ENCODE assay signal across 8 cellular contexts in the genomic region with DNA sequence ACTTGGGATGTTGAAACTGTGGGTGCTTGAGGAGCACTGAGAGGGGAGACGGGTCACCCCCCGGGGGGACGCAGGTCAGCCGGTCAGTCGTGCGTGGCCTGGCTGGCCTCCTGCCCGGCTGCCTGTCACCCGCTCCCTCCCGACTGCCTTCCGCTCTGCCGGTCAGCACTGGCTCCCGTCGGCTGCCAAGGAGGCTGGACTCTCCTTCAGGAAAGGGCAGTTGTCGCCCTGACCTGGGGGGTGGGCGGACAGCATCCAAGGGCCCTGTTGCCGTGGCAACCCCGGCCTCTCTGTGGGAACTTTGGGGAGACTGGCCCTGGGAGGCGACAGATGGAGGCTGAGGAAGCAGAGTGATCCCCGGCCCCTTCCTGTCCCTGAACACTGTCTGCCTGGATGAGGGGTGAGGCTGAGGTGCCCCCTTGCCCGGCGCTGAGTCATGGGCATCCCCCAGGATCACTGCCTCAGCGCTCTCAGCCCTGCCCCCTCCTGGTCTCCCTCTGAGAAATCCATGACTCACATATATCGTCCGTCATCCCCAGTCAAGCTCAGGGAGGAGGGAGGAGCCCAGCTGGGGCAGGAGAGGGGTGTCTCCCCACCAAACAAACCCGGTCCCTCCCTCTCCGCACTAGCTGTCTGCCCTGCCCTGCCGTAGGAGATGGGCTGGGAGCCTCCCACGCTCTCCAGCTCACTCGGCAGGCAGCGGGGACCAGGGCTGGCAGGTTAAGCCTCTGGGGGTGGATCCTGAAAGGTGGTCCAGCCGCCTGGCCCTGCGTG. TPM values are rescaled to one million over a fixed set of nuclear protein-coding genes. Genes with fewer than 3 reads are reported as not detected.
DNase-seq lines count a peak whose midpoint lies in the region; ATAC-seq lines count a peak whose summit lies in the region.

A gene (plus strand): TSS at position 623 of the 774 bp plus-strand sequence. CDS start 21,658 bp downstream, outside the sequence.

- peak within 1 kb of the TSS; percentile 95 for H3K4me3 Mint-ChIP-seq in stimulated activated effector memory CD8-positive, alpha-beta T cell treated with anti-CD3 and anti-CD28 coated beads, Interleukin-12 subunit alpha, Interleukin-12 subunit beta, amount 100 ng/mL, for 72 hours

- peaks cover 27% of the 10 kb centered on the region for H3K36me3 Mint-ChIP-seq in stimulated activated effector memory CD8-positive, alpha-beta T cell treated with anti-CD3 and anti-CD28 coated beads, Interleukin-12 subunit alpha, Interleukin-12 subunit beta, amount 100 ng/mL, for 72 hours

- peak; percentile 97 for DNase-seq in Daoy (ENCODE audit: low read depth)
- DNase-seq in MG63, result peak; percentile 99
- peak; percentile 12 for DNase-seq in activated T-cell treated with anti-CD3 and anti-CD28 coated beads for 4 hours
- DNase-seq in mucosa of gallbladder (ENCODE audit: low spot score), result peak; percentile 79
- peak; percentile 33 to 64 for DNase-seq in stimulated activated effector memory CD8-positive, alpha-beta T cell treated with anti-CD3 and anti-CD28 coated beads, Interleukin-12 subunit alpha, Interleukin-12 subunit beta, amount 100 ng/mL, for 72 hours (ENCODE audit: low spot score in 2 of 2)

- no peaks in the 10 kb centered on the region for H3K27me3 ChIP-seq in MG63

- no peaks in the 10 kb centered on the region for H3K36me3 ChIP-seq in MG63

- peak within 1 kb of the TSS; percentile 98 for H3K27ac Mint-ChIP-seq in stimulated activated effector memory CD8-positive, alpha-beta T cell treated with anti-CD3 and anti-CD28 coated beads, Interleukin-12 subunit alpha, Interleukin-12 subunit beta, amount 100 ng/mL, for 72 hours

- no peaks in the 10 kb centered on the region for H3K9me3 Mint-ChIP-seq in stimulated activated effector memory CD8-positive, alpha-beta T cell treated with anti-CD3 and anti-CD28 coated beads, Interleukin-12 subunit alpha, Interleukin-12 subunit beta, amount 100 ng/mL, for 72 hours

- H3K4me3 ChIP-seq in MG63, result peak within 1 kb of the TSS; percentile 10; the same call in 1 of the 2 replicates

- H3K4me1 Mint-ChIP-seq in stimulated activated effector memory CD8-positive, alpha-beta T cell treated with anti-CD3 and anti-CD28 coated beads, Interleukin-12 subunit alpha, Interleukin-12 subunit beta, amount 100 ng/mL, for 72 hours, result peaks cover 56% of the 10 kb centered on the region

- peak; percentile 93 for ATAC-seq in esophagus mucosa
- peak; percentile 93 for ATAC-seq in stimulated activated effector memory CD8-positive, alpha-beta T cell treated with anti-CD3 and anti-CD28 coated beads, Interleukin-12 subunit alpha, Interleukin-12 subunit beta, amount 100 ng/mL, for 72 hours
- no peak for ATAC-seq in HG03354 (IDR thresholded peaks at IDR 0.05; ENCODE audit: poor library complexity, severe bottlenecking, unreplicated experiment)
- ATAC-seq in HG02571 (IDR thresholded peaks at IDR 0.05; ENCODE audit: unreplicated experiment), result no peak

- no peaks in the 10 kb centered on the region for H3K9me3 ChIP-seq in MG63

RNA-seq across cellular contexts. Expression of the gene that starts here (rescaled TPM):
- total RNA-seq in Daoy (2014; rRNA removed; shearing (Covaris generic)), result 4.9 and 6.6 TPM in 2 replicates
- 1.4 and 1.6 TPM in 2 replicates for total RNA-seq in MG63 (2014; rRNA removed; shearing (Covaris generic); ENCODE audit: low replicate concordance)
- 93.7 TPM for total RNA-seq in esophagus mucosa
- 312 TPM for total RNA-seq in mucosa of gallbladder

Comparison
In these comparisons a context has a peak if more than half of its experiments do, and no peak if none do; other contexts are left out.
1. RNA of the gene that starts here (total RNA-seq): 312 TPM in mucosa of gallbladder (single experiment) and 93.7 TPM in esophagus mucosa (single experiment); 4.9 to 6.6 TPM in Daoy and 1.4 to 1.6 TPM in MG63; every median in the first group is over 10 times any median in the second.
2. DNase-seq: peak in every context shown above with its lines; median percentile 99 in MG63; 97 in Daoy; 79 in mucosa of gallbladder; 48 in stimulated activated effector memory CD8-positive, alpha-beta T cell treated with anti-CD3 and anti-CD28 coated beads, Interleukin-12 subunit alpha, Interleukin-12 subunit beta, amount 100 ng/mL, for 72 hours; 12 in activated T-cell treated with anti-CD3 and anti-CD28 coated beads for 4 hours.
3. ATAC-seq: peak in esophagus mucosa (single experiment) and stimulated activated effector memory CD8-positive, alpha-beta T cell treated with anti-CD3 and anti-CD28 coated beads, Interleukin-12 subunit alpha, Interleukin-12 subunit beta, amount 100 ng/mL, for 72 hours (single experiment); none in HG03354 (single experiment) and HG02571 (single experiment).